In the genomic region with DNA sequence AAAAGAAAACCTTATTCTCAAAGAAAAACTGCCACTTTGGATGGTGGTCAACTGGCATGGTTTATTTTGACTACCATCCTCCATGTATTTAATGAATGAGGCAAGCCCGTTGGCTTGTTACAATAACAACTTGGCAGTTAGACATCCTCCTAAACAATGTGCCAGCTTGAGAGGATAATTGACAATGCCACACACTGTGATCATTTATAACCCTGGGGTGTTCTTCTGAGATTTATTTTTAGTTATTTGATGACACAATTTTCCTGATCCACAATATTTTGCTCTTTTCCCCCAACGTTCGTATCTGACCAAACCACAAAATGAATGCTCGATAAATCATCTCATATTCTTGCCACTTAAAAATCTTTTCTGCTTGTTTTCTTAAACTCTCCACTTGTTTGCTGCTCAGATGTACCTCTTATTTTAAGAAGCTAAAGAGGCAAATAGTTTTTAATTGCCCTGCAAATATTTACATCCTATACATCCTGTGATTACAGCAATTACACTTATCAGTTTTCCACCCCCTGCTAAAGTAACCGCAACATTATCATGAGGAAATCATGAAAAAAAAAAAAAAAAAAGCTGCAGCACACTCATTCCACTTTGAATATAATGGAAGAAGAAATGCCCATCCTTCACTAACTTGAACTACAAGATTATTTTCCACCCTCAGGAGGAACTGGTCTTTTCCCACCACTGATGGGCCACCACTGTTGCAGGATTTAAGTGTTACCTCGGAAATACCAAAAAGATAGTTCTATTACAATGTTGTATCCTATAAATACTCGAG, we compare ENCODE assay signal across 1 cellular context.
TF ChIP-seq lines count a peak whose summit lies in the region.

No MANE protein-coding gene starts in this region.

TF ChIP-seq in HEK293, 187 proteins besides CTCF, POLR2A, EP300 and RAD21 (continued from another document and continues in another):
- TF ChIP-seq, protein P1, sequence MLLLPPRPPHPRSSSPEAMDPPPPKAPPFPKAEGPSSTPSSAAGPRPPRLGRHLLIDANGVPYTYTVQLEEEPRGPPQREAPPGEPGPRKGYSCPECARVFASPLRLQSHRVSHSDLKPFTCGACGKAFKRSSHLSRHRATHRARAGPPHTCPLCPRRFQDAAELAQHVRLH (tag by site-specific recombination; IDR thresholded peaks at IDR 0.05): no peak
- TF ChIP-seq ZNF629 (tag by site-specific recombination; IDR thresholded peaks at IDR 0.05) (peak; percentile 37), ZNF211 (tag by site-specific recombination; IDR thresholded peaks at IDR 0.05; ENCODE audit: low read depth) (no peak), ZNF157 (tag by site-specific recombination; IDR thresholded peaks at IDR 0.05) (no peak), GLI2 (tag by site-specific recombination; IDR thresholded peaks at IDR 0.05; ENCODE audit: borderline replicate concordance, low read depth) (peak; percentile 67; the same call in 1 of the 2 replicates), ZNF133 (tag by site-specific recombination; IDR thresholded peaks at IDR 0.05) (no peak), SP2 (tag by site-specific recombination; IDR thresholded peaks at IDR 0.05) (no peak), ZNF624 (tag by site-specific recombination; IDR thresholded peaks at IDR 0.05) (no peak), ZNF658 (tag by site-specific recombination; IDR thresholded peaks at IDR 0.05) (no peak), ZNF843 (tag by site-specific recombination; IDR thresholded peaks at IDR 0.05) (peak; percentile 46; the same call in 1 of the 2 replicates), GFI1B (tag by site-specific recombination; IDR thresholded peaks at IDR 0.05) (peak; percentile 45; the same call in 1 of the 2 replicates), ZBTB7A (tag by site-specific recombination; IDR thresholded peaks at IDR 0.05; ENCODE audit: low read depth) (no peak), ZBTB48 (tag by site-specific recombination; IDR thresholded peaks at IDR 0.05) (no peak), ZNF341 (tag by site-specific recombination; IDR thresholded peaks at IDR 0.05; ENCODE audit: low read depth) (peak; percentile 90), ZBTB21 (tag by site-specific recombination; IDR thresholded peaks at IDR 0.05) (peak; percentile 41; the same call in 1 of the 2 replicates), ZNF350 (tag by site-specific recombination; IDR thresholded peaks at IDR 0.05) (no peak)
- TF ChIP-seq, protein P2, sequence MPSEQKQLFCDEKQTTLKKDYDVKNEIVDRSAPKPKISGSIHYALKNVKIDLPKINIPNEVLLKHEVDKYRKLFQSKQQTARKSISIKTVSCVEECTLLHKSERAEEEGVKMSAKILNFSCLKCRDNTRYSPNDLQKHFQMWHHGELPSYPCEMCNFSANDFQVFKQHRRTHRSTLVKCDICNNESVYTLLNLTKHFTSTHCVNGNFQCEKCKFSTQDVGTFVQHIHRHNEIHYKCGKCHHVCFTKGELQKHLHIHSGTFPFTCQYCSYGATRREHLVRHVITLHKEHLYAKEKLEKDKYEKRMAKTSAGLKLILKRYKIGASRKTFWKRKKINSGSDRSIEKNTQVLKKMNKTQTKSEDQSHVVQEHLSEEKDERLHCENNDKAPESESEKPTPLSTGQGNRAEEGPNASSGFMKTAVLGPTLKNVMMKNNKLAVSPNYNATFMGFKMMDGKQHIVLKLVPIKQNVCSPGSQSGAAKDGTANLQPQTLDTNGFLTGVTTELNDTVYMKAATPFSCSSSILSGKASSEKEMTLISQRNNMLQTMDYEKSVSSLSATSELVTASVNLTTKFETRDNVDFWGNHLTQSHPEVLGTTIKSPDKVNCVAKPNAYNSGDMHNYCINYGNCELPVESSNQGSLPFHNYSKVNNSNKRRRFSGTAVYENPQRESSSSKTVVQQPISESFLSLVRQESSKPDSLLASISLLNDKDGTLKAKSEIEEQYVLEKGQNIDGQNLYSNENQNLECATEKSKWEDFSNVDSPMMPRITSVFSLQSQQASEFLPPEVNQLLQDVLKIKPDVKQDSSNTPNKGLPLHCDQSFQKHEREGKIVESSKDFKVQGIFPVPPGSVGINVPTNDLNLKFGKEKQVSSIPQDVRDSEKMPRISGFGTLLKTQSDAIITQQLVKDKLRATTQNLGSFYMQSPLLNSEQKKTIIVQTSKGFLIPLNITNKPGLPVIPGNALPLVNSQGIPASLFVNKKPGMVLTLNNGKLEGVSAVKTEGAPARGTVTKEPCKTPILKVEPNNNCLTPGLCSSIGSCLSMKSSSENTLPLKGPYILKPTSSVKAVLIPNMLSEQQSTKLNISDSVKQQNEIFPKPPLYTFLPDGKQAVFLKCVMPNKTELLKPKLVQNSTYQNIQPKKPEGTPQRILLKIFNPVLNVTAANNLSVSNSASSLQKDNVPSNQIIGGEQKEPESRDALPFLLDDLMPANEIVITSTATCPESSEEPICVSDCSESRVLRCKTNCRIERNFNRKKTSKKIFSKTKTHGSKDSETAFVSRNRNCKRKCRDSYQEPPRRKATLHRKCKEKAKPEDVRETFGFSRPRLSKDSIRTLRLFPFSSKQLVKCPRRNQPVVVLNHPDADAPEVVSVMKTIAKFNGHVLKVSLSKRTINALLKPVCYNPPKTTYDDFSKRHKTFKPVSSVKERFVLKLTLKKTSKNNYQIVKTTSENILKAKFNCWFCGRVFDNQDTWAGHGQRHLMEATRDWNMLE (tag by site-specific recombination; conservative IDR thresholded peaks at IDR 0.05; ENCODE audit: low read depth): peak; percentile 27; the same call in 1 of the 2 replicates
- TF ChIP-seq, protein P3, sequence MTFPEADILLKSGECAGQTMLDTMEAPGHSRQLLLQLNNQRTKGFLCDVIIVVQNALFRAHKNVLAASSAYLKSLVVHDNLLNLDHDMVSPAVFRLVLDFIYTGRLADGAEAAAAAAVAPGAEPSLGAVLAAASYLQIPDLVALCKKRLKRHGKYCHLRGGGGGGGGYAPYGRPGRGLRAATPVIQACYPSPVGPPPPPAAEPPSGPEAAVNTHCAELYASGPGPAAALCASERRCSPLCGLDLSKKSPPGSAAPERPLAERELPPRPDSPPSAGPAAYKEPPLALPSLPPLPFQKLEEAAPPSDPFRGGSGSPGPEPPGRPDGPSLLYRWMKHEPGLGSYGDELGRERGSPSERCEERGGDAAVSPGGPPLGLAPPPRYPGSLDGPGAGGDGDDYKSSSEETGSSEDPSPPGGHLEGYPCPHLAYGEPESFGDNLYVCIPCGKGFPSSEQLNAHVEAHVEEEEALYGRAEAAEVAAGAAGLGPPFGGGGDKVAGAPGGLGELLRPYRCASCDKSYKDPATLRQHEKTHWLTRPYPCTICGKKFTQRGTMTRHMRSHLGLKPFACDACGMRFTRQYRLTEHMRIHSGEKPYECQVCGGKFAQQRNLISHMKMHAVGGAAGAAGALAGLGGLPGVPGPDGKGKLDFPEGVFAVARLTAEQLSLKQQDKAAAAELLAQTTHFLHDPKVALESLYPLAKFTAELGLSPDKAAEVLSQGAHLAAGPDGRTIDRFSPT (tag by site-specific recombination; IDR thresholded peaks at IDR 0.05): no peak
- TF ChIP-seq, protein P4, sequence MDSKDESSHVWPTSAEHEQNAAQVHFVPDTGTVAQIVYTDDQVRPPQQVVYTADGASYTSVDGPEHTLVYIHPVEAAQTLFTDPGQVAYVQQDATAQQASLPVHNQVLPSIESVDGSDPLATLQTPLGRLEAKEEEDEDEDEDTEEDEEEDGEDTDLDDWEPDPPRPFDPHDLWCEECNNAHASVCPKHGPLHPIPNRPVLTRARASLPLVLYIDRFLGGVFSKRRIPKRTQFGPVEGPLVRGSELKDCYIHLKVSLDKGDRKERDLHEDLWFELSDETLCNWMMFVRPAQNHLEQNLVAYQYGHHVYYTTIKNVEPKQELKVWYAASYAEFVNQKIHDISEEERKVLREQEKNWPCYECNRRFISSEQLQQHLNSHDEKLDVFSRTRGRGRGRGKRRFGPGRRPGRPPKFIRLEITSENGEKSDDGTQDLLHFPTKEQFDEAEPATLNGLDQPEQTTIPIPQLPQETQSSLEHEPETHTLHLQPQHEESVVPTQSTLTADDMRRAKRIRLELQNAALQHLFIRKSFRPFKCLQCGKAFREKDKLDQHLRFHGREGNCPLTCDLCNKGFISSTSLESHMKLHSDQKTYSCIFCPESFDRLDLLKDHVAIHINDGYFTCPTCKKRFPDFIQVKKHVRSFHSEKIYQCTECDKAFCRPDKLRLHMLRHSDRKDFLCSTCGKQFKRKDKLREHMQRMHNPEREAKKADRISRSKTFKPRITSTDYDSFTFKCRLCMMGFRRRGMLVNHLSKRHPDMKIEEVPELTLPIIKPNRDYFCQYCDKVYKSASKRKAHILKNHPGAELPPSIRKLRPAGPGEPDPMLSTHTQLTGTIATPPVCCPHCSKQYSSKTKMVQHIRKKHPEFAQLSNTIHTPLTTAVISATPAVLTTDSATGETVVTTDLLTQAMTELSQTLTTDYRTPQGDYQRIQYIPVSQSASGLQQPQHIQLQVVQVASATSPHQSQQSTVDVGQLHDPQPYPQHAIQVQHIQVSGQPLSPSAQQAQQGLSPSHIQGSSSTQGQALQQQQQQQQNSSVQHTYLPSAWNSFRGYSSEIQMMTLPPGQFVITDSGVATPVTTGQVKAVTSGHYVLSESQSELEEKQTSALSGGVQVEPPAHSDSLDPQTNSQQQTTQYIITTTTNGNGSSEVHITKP (tag by site-specific recombination; IDR thresholded peaks at IDR 0.05): no peak
- TF ChIP-seq, protein P5, sequence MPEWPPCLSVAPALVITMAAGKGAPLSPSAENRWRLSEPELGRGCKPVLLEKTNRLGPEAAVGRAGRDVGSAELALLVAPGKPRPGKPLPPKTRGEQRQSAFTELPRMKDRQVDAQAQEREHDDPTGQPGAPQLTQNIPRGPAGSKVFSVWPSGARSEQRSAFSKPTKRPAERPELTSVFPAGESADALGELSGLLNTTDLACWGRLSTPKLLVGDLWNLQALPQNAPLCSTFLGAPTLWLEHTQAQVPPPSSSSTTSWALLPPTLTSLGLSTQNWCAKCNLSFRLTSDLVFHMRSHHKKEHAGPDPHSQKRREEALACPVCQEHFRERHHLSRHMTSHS (tag by site-specific recombination; IDR thresholded peaks at IDR 0.05): peak; percentile 70; the same call in 1 of the 2 replicates
- TF ChIP-seq, protein P6, sequence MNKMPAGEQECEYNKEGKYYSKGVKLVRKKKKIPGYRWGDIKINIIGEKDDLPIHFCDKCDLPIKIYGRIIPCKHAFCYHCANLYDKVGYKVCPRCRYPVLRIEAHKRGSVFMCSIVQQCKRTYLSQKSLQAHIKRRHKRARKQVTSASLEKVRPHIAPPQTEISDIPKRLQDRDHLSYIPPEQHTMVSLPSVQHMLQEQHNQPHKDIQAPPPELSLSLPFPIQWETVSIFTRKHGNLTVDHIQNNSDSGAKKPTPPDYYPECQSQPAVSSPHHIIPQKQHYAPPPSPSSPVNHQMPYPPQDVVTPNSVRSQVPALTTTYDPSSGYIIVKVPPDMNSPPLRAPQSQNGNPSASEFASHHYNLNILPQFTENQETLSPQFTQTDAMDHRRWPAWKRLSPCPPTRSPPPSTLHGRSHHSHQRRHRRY (tag by site-specific recombination; IDR thresholded peaks at IDR 0.05): no peak
- TF ChIP-seq, protein P7, sequence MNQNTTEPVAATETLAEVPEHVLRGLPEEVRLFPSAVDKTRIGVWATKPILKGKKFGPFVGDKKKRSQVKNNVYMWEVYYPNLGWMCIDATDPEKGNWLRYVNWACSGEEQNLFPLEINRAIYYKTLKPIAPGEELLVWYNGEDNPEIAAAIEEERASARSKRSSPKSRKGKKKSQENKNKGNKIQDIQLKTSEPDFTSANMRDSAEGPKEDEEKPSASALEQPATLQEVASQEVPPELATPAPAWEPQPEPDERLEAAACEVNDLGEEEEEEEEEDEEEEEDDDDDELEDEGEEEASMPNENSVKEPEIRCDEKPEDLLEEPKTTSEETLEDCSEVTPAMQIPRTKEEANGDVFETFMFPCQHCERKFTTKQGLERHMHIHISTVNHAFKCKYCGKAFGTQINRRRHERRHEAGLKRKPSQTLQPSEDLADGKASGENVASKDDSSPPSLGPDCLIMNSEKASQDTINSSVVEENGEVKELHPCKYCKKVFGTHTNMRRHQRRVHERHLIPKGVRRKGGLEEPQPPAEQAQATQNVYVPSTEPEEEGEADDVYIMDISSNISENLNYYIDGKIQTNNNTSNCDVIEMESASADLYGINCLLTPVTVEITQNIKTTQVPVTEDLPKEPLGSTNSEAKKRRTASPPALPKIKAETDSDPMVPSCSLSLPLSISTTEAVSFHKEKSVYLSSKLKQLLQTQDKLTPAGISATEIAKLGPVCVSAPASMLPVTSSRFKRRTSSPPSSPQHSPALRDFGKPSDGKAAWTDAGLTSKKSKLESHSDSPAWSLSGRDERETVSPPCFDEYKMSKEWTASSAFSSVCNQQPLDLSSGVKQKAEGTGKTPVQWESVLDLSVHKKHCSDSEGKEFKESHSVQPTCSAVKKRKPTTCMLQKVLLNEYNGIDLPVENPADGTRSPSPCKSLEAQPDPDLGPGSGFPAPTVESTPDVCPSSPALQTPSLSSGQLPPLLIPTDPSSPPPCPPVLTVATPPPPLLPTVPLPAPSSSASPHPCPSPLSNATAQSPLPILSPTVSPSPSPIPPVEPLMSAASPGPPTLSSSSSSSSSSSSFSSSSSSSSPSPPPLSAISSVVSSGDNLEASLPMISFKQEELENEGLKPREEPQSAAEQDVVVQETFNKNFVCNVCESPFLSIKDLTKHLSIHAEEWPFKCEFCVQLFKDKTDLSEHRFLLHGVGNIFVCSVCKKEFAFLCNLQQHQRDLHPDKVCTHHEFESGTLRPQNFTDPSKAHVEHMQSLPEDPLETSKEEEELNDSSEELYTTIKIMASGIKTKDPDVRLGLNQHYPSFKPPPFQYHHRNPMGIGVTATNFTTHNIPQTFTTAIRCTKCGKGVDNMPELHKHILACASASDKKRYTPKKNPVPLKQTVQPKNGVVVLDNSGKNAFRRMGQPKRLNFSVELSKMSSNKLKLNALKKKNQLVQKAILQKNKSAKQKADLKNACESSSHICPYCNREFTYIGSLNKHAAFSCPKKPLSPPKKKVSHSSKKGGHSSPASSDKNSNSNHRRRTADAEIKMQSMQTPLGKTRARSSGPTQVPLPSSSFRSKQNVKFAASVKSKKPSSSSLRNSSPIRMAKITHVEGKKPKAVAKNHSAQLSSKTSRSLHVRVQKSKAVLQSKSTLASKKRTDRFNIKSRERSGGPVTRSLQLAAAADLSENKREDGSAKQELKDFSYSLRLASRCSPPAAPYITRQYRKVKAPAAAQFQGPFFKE (tag by site-specific recombination; IDR thresholded peaks at IDR 0.05; ENCODE audit: borderline replicate concordance): no peak
- TF ChIP-seq, protein P8, sequence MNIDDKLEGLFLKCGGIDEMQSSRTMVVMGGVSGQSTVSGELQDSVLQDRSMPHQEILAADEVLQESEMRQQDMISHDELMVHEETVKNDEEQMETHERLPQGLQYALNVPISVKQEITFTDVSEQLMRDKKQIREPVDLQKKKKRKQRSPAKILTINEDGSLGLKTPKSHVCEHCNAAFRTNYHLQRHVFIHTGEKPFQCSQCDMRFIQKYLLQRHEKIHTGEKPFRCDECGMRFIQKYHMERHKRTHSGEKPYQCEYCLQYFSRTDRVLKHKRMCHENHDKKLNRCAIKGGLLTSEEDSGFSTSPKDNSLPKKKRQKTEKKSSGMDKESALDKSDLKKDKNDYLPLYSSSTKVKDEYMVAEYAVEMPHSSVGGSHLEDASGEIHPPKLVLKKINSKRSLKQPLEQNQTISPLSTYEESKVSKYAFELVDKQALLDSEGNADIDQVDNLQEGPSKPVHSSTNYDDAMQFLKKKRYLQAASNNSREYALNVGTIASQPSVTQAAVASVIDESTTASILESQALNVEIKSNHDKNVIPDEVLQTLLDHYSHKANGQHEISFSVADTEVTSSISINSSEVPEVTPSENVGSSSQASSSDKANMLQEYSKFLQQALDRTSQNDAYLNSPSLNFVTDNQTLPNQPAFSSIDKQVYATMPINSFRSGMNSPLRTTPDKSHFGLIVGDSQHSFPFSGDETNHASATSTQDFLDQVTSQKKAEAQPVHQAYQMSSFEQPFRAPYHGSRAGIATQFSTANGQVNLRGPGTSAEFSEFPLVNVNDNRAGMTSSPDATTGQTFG (tag by site-specific recombination; IDR thresholded peaks at IDR 0.05; ENCODE audit: borderline replicate concordance): no peak
